27 cellular contexts compared by ENCODE assay signal in genomic region chr9:114192539-114192938, GRCh38. TPM values are rescaled to one million over a fixed set of nuclear protein-coding genes. Genes with fewer than 3 reads are reported as not detected.
DNase-seq lines count a peak whose midpoint lies in the region; ATAC-seq, FAIRE-seq and TF ChIP-seq lines count a peak whose summit lies in the region.
"Had no signal": no experiment of that assay in that cellular context is flagged by ENCODE, and none has a peak within 500 bp of the region (broad histone marks: within the 10 kb centered on the region; RNA-seq: fewer than 3 reads in every experiment).

No MANE protein-coding gene starts in this region.

- no peak overlapping the region for H2AFZ ChIP-seq in HepG2 (ENCODE audit: low read length)
- H2AFZ ChIP-seq in K562 (ENCODE audit: low read depth, low read length), result no peak overlapping the region

- DNase-seq in HepG2 (ENCODE audit: low spot score), result no peak
- DNase-seq in right lobe of liver, result no peak
- DNase-seq in K562 (ENCODE audit: extremely low read depth in 1 of 4, low spot score in 3 of 4), result no peak
- no peak for DNase-seq in NCI-H510A treated with DMSO at 0.1 percent for 48 hours (lab: John Stamatoyannopoulos, UW)
- no peak for DNase-seq in HT-29 (ENCODE audit: low spot score)
- DNase-seq: 8988T; ACHN; BE2C; C1 segment of cervical spinal cord; CD4-positive, alpha-beta memory T cell; CD4-positive, CD25-positive, alpha-beta regulatory T cell; CD8-positive, alpha-beta memory T cell; COR-L47; DMS 273 treated with DMSO at 0.1 percent for 48 hours; DMS153; DMS53; DMS79; DND-41; EL; GF-D8 had no signal

- H3K36me3 ChIP-seq in HepG2 (replicated peaks in 1 of 2; ENCODE audit: control insufficient read depth in 1 of 2, insufficient read depth in 2 of 2, low read length in 2 of 2) (peaks cover 44 to 91% of the 10 kb centered on the region in 2 experiments), right lobe of liver (no peaks in the 10 kb centered on the region), K562 (ENCODE audit: control insufficient read depth, insufficient read depth, low read length) (no peaks in the 10 kb centered on the region), skeletal muscle tissue (ENCODE audit: control insufficient read depth in 3 of 3, insufficient read depth in 3 of 3, low read length in 3 of 3) (no peaks in the 10 kb centered on the region)
- H3K36me3 ChIP-seq: BE2C had no signal

- 100% methylated on average over 1 of the region's 1 CpG for WGBS in HepG2 (ENCODE audit: low lambda C conversion rate)
- 100% methylated on average over 1 of the region's 1 CpG for WGBS in right lobe of liver (ENCODE audit: insufficient coverage, low coverage, low lambda C conversion rate, missing lambda C conversion rate)
- 0% methylated on average over 1 of the region's 1 CpG for WGBS in K562 (ENCODE audit: insufficient coverage, low coverage, missing lambda C conversion rate)

- H3K9me1 ChIP-seq in K562 (ENCODE audit: control insufficient read depth, insufficient read depth, low read length), result no peaks in the 10 kb centered on the region

- H3K4me1 ChIP-seq in HepG2 (ENCODE audit: insufficient read depth, low read length) (no peaks in the 10 kb centered on the region), right lobe of liver (no peaks in the 10 kb centered on the region), K562 (replicated peaks in 1 of 2; ENCODE audit: control insufficient read depth in 2 of 2, insufficient read depth in 2 of 2, low read length in 2 of 2) (no peaks in the 10 kb centered on the region), skeletal muscle tissue (ENCODE audit: control insufficient read depth in 3 of 3, insufficient read depth in 3 of 3, low read length in 3 of 3) (peaks cover 13 to 15% (median 15%) of the 10 kb centered on the region in 3 donors)
- H3K4me1 ChIP-seq: BE2C had no signal

- in situ Hi-C loops in HepG2 (cut with HindIII; ENCODE audit: extremely low pct_ligation_motif_present, low pct_unique_long_range_greater_than_20kb), result no loop called here
- in situ Hi-C loops in K562 (cut with MboI), result no loop called here

- H3K9me3 ChIP-seq in HepG2 (ENCODE audit: low read length), result peaks cover 14% of the 10 kb centered on the region; the same call in 1 of the 2 replicates
- H3K9me3 ChIP-seq in right lobe of liver, result peaks cover 0 to 8% (median 0%) of the 10 kb centered on the region in 4 donors
- H3K9me3 ChIP-seq in K562 (replicated peaks; ENCODE audit: control insufficient read depth, insufficient read depth, low read depth, low read length), result no peaks in the 10 kb centered on the region
- H3K9me3 ChIP-seq in skeletal muscle tissue (ENCODE audit: control insufficient read depth in 3 of 3, low read length in 3 of 3), result peaks cover 0 to 6% (median 3%) of the 10 kb centered on the region in 3 donors
- H3K9me3 ChIP-seq: BE2C had no signal

- no peak overlapping the region for H3K4me3 ChIP-seq in HepG2 (replicated peaks in 1 of 3; ENCODE audit: insufficient read depth in 1 of 3, low read depth in 2 of 3, low read length in 3 of 3)
- no peak overlapping the region for H3K4me3 ChIP-seq in right lobe of liver
- H3K4me3 ChIP-seq in K562, result no peak overlapping the region
- H3K4me3 ChIP-seq in skeletal muscle tissue (ENCODE audit: low read length in 3 of 3), result no peak overlapping the region
- H3K4me3 ChIP-seq: BLaER1 had no signal

- BruUV-seq in HepG2 (replicated peaks; lab: Mats Ljungman, UMichigan) (no TSS peak), K562 (replicated peaks; lab: Mats Ljungman, UMichigan) (no TSS peak)

- CTCF ChIA-PET in HepG2 (lab: Yijun Ruan, JAX; ENCODE audit: low intra/inter-chr PET ratio, low total read pairs), result no interaction called here
- CTCF ChIA-PET in K562 (lab: Yijun Ruan, JAX; ENCODE audit: low intra/inter-chr PET ratio), result no interaction called here

- H4K20me1 ChIP-seq in HepG2 (ENCODE audit: insufficient read depth, low read length) (no peaks in the 10 kb centered on the region), K562 (replicated peaks; ENCODE audit: control insufficient read depth, insufficient read depth, low read length) (no peaks in the 10 kb centered on the region)
- H4K20me1 ChIP-seq: BLaER1 had no signal

- no peak overlapping the region for H3K27ac ChIP-seq in HepG2 (ENCODE audit: extremely low read length, insufficient read depth, low read length)
- no peak overlapping the region for H3K27ac ChIP-seq in right lobe of liver
- H3K27ac ChIP-seq in K562 (ENCODE audit: extremely low read depth, low read depth, low read length), result no peak overlapping the region
- H3K27ac ChIP-seq in skeletal muscle tissue (ENCODE audit: low read depth, low read length), result peak overlapping the region; percentile 31
- H3K27ac ChIP-seq: BLaER1 had no signal

- H3K79me2 ChIP-seq in HepG2 (ENCODE audit: insufficient read depth, low read length) (peaks cover 2% of the 10 kb centered on the region), K562 (ENCODE audit: control insufficient read depth, insufficient read depth, low read length) (no peaks in the 10 kb centered on the region)

- intact Hi-C loops in HepG2 (cut with micrococcal nuclease; ENCODE audit: unreplicated experiment), result loop anchor here (5.0 kb wide), 1 partner anchor 35 kb away; the partner anchor contains the start of gene COL27A1
- intact Hi-C loops in right lobe of liver (cut with DNase I), result no loop called here
- intact Hi-C loops in K562 (cut with micrococcal nuclease), result no loop called here

- no peak overlapping the region for H3K9ac ChIP-seq in HepG2 (ENCODE audit: insufficient read depth, low read depth, low read length)
- H3K9ac ChIP-seq in K562 (ENCODE audit: insufficient read depth in 1 of 2, low read depth in 2 of 2, low read length in 2 of 2), result no peak overlapping the region
- H3K9ac ChIP-seq in skeletal muscle tissue (ENCODE audit: low read depth in 1 of 3, low read length in 3 of 3), result peak overlapping the region in 1 of 3 donors; percentile 33
- H3K9ac ChIP-seq: BLaER1 had no signal

- TF ChIP-seq POLR2A in HepG2 (IDR thresholded peaks at IDR 0.05; ENCODE audit: insufficient read depth in 1 of 2, low read depth in 2 of 2, low read length in 2 of 2) (no peak), right lobe of liver (IDR thresholded peaks at IDR 0.05) (no peak), K562 (conservative IDR thresholded peaks at IDR 0.05) (no peak)

- no peak for TF ChIP-seq EP300 in HepG2 (IDR thresholded peaks at IDR 0.05; ENCODE audit: low read depth in 2 of 2, low read length in 2 of 2)
- no peak for TF ChIP-seq EP300 in HepG2 (CRISPR knock-in tag; IDR thresholded peaks at IDR 0.05; ENCODE audit: borderline replicate concordance)
- no peak for TF ChIP-seq EP300 in K562 (IDR thresholded peaks at IDR 0.05; ENCODE audit: low read length)

- TF ChIP-seq RAD21 in HepG2 (CRISPR knock-in tag; IDR thresholded peaks at IDR 0.05), result no peak
- TF ChIP-seq RAD21 in K562 (CRISPR knock-in tag; conservative IDR thresholded peaks at IDR 0.05 in 1 of 2, IDR thresholded peaks at IDR 0.05 in 1 of 2), result no peak

- ATAC-seq in HepG2 (peak; percentile 21; the same call in 2 of the 3 replicates), right lobe of liver (no peak), K562 (no peak)

- TF ChIP-seq CTCF in HepG2 (CRISPR knock-in tag; IDR thresholded peaks at IDR 0.05) (no peak), right lobe of liver (IDR thresholded peaks at IDR 0.05) (no peak), K562 (IDR thresholded peaks at IDR 0.05 in 2 of 3, conservative IDR thresholded peaks at IDR 0.05 in 1 of 3; ENCODE audit: insufficient read depth in 2 of 3, low read depth in 1 of 3, low read length in 3 of 3) (no peak)

- H3K4me2 ChIP-seq in HepG2 (ENCODE audit: low read depth, low read length) (no peak overlapping the region), K562 (ENCODE audit: insufficient read depth, low read length) (no peak overlapping the region)
- H3K4me2 ChIP-seq: BLaER1 had no signal

- FAIRE-seq in HepG2 (lab: Jason Lieb, UNC), result no peak
- no peak for FAIRE-seq in K562 (lab: Jason Lieb, UNC)
- FAIRE-seq: A204.1, G401.6, GM12891, GM19239 had no signal

- no peaks in the 10 kb centered on the region for H3K27me3 ChIP-seq in HepG2 (ENCODE audit: control insufficient read depth in 1 of 2, insufficient read depth in 2 of 2, low read length in 2 of 2)
- H3K27me3 ChIP-seq in right lobe of liver, result no peaks in the 10 kb centered on the region
- H3K27me3 ChIP-seq in K562 (ENCODE audit: control insufficient read depth in 2 of 2, insufficient read depth in 2 of 2, low read length in 2 of 2), result peaks cover 0 to 3% of the 10 kb centered on the region in 2 experiments; a peak in 1 of 5 replicates
- no peaks in the 10 kb centered on the region for H3K27me3 ChIP-seq in skeletal muscle tissue (ENCODE audit: control insufficient read depth in 3 of 3, insufficient read depth in 3 of 3, low read length in 3 of 3)
- H3K27me3 ChIP-seq: BE2C, BLaER1 had no signal

- POLR2A ChIA-PET in HepG2 (lab: Yijun Ruan, JAX), result no interaction called here
- POLR2A ChIA-PET in K562 (lab: Yijun Ruan, JAX), result no interaction called here

RNA-seq across cellular contexts. Expression of gene COL27A1, which starts 37.2 kb away (rescaled TPM):
- total RNA-seq in HepG2 (2016; rRNA removed; fragmentation: Illumina TruSeq; extraction: Trizol), result 13.1 and 71.3 TPM in 2 replicates
- 24.4 and 27.4 TPM in 2 replicates for total RNA-seq in HepG2 (2016; cell fraction: cytosol; rRNA removed; fragmentation: Illumina TruSeq; extraction: Trizol; ENCODE audit: low read depth)
- 11.3 and 76.4 TPM in 2 replicates for total RNA-seq in HepG2 (2016; cell fraction: insoluble cytoplasmic fraction; rRNA removed; fragmentation: Illumina TruSeq; extraction: Trizol)
- total RNA-seq in HepG2 (2016; cell fraction: membrane; rRNA removed; fragmentation: Illumina TruSeq; extraction: Trizol), result 17.0 and 18.6 TPM in 2 replicates
- total RNA-seq in HepG2 (2016; cell fraction: nucleus; rRNA removed; fragmentation: Illumina TruSeq; extraction: Trizol), result 127 and 145 TPM in 2 replicates
- 89.1 and 105 TPM in 2 replicates for polyA plus RNA-seq in HepG2 (2011; rRNA removed)
- 8.5 and 16.4 TPM in 2 replicates for polyA plus RNA-seq in HepG2 (2011; cell fraction: cytosol; rRNA removed)
- polyA plus RNA-seq in HepG2 (2011; cell fraction: nucleus; rRNA removed), result 1,276 and 1,843 TPM in 2 replicates
- polyA plus RNA-seq in HepG2 (2012), result 63.8 and 83.6 TPM in 2 replicates
- polyA plus RNA-seq in HepG2 (2016; cell fraction: cytosol; fragmentation: Illumina TruSeq; extraction: Trizol; ENCODE audit: low read depth), result 2.0 and 2.7 TPM in 2 replicates
- polyA plus RNA-seq in HepG2 (2016; cell fraction: insoluble cytoplasmic fraction; fragmentation: Illumina TruSeq; extraction: Trizol; ENCODE audit: low read depth), result 13.5 and 15.6 TPM in 2 replicates
- 4.3 and 4.5 TPM in 2 replicates for polyA plus RNA-seq in HepG2 (2016; cell fraction: membrane; fragmentation: Illumina TruSeq; extraction: Trizol; ENCODE audit: low read depth)
- 665 and 720 TPM in 2 replicates for polyA plus RNA-seq in HepG2 (2016; cell fraction: nucleus; fragmentation: Illumina TruSeq; extraction: Trizol; ENCODE audit: insufficient read depth, low read depth)
- polyA minus RNA-seq in HepG2 (2011; rRNA and poly(A)+ RNA removed; ENCODE audit: low replicate concordance), result 11.6 and 59.4 TPM in 2 replicates
- polyA minus RNA-seq in HepG2 (2011; cell fraction: cytosol; rRNA and poly(A)+ RNA removed), result 5.5 and 10.9 TPM in 2 replicates
- 155 and 169 TPM in 2 replicates for polyA minus RNA-seq in HepG2 (2011; cell fraction: nucleus; rRNA and poly(A)+ RNA removed)
- total RNA-seq in right lobe of liver, result 10 to 100 TPM; 11.8 to 51.9 (median 29.3) TPM
- not detected in 2 replicates for total RNA-seq in K562 (2011; cell fraction: chromatin; rRNA removed; ENCODE audit: low replicate concordance)
- total RNA-seq in K562 (2011; cell fraction: nucleolus; rRNA removed), result not detected in 2 replicates
- total RNA-seq in K562 (2011; cell fraction: nucleoplasm; rRNA removed), result not detected in 2 replicates
- 0.08 TPM in 1 of 2 replicates, not detected in the other for total RNA-seq in K562 (2014; rRNA removed)
- not detected in 2 replicates for total RNA-seq in K562 (2014; rRNA removed; fragmentation: Illumina TruSeq; extraction: Trizol)
- not detected in 2 replicates for total RNA-seq in K562 (2015; rRNA removed; fragmentation: Illumina TruSeq; extraction: Trizol)
- 0.07 and 0.16 TPM in 2 replicates for total RNA-seq in K562 (2021)
- not detected in 2 replicates for polyA plus RNA-seq in K562 (2011; rRNA removed)
- not detected in 2 replicates for polyA plus RNA-seq in K562 (2011; cell fraction: cytosol; rRNA removed)
- 0.04 TPM in 1 of 2 replicates, not detected in the other for polyA plus RNA-seq in K562 (2011; cell fraction: nucleus; rRNA removed)
- not detected in 2 replicates for polyA plus RNA-seq in K562 (2012)
- not detected in 2 replicates for polyA plus RNA-seq in K562 (2014; fragmentation: Illumina TruSeq; extraction: Trizol)
- not detected for polyA plus RNA-seq in K562 (2014; fragmentation: Nextera tagmentation; extraction: Ambion mirVana)
- 0.07 TPM in 1 of 2 replicates, not detected in the other for polyA plus RNA-seq in K562 (2014; rRNA removed)
- not detected in 2 replicates for polyA minus RNA-seq in K562 (2011; rRNA and poly(A)+ RNA removed)
- polyA minus RNA-seq in K562 (2011; cell fraction: cytosol; rRNA and poly(A)+ RNA removed), result not detected in 2 replicates
- polyA minus RNA-seq in K562 (2011; cell fraction: nucleus; rRNA and poly(A)+ RNA removed), result 0.13 TPM in 1 of 2 replicates, not detected in the other
- total RNA-seq in skeletal muscle tissue, result 8.9 TPM
- 14.5 and 17.6 TPM in 2 replicates for total RNA-seq in HT-29 (2014; rRNA removed; shearing (Covaris generic))
- polyA plus RNA-seq: CD14-positive monocyte; CD4-positive, alpha-beta memory T cell; CD4-positive, CD25-positive, alpha-beta regulatory T cell; CD8-positive, alpha-beta memory T cell had no signal

Comparison
In these comparisons a context has a peak if more than half of its experiments do, and no peak if none do; other contexts are left out.
1. Of the 241 proteins assayed by ChIP-seq in both HepG2 and K562: peak only in HepG2: RBM22; only in K562: none; in both: ZKSCAN1; in neither: 239.